Comparison of ENCODE assay signal across 13 cellular contexts in the genomic region with DNA sequence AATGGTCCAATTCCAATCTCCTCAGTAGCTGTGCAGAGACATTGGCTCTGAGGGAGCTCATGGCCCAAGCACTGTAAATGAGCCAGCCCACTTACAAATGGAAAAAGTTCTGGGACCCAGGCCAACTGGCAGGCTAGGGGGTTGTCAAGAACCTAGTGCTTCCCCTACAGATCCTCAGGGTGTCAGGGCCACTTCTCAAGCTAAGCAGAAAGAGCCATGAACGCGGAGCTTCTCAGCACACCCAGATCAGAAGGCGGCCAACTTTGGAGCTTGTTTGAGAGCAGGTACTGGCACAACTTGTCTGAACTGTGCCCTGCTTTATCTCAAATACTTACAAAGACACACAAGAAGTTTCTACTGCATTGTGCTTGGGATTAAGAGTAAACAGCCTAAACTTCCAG. TPM values are rescaled to one million over a fixed set of nuclear protein-coding genes. Genes with fewer than 3 reads are reported as not detected.
DNase-seq lines count a peak whose midpoint lies in the region; ATAC-seq and TF ChIP-seq lines count a peak whose summit lies in the region.
"Had no signal": no experiment of that assay in that cellular context is flagged by ENCODE, and none has a peak within 500 bp of the region (broad histone marks: within the 10 kb centered on the region; RNA-seq: fewer than 3 reads in every experiment).

No MANE protein-coding gene starts in this region.

- peaks cover 61% of the 10 kb centered on the region for H3K4me1 ChIP-seq in left ventricle myocardium inferior
- peaks cover 4% of the 10 kb centered on the region for H3K4me1 ChIP-seq in prostate gland (replicated peaks)
- H3K4me1 ChIP-seq in A673 (ENCODE audit: insufficient read depth, low read length, poor library complexity, severe bottlenecking): no peaks in the 10 kb centered on the region

- H3K27ac ChIP-seq in left ventricle myocardium inferior (replicated peaks) (peak overlapping the region; percentile 52), prostate gland (no peak overlapping the region), A673 (ENCODE audit: low read depth, low read length, poor library complexity, severe bottlenecking) (no peak overlapping the region)
- H3K27ac ChIP-seq: skin epidermis had no signal

- WGBS in prostate gland: 28% methylated on average over 3 of the region's 3 CpGs

- ATAC-seq in activated naive CD4-positive, alpha-beta T cell treated with anti-CD3 and anti-CD28 coated beads, Interleukin-2, amount 50 U/mL, for 72 hours: no peak
- ATAC-seq in GM21529 (IDR thresholded peaks at IDR 0.05; ENCODE audit: unreplicated experiment) (no peak), GM18870 (IDR thresholded peaks at IDR 0.05; ENCODE audit: unreplicated experiment) (no peak)

- peaks cover 0 to 6% of the 10 kb centered on the region in 2 donors for H3K36me3 Mint-ChIP-seq in activated naive CD4-positive, alpha-beta T cell treated with anti-CD3 and anti-CD28 coated beads, Interleukin-2, amount 50 U/mL, for 72 hours

- CTCF ChIA-PET in A673 (lab: Charles Lee): no interaction called here

- no peak overlapping the region for H3K4me3 ChIP-seq in astrocyte of the spinal cord (ENCODE audit: low read depth, low read length)
- no peak overlapping the region for H3K4me3 ChIP-seq in left ventricle myocardium inferior
- no peak overlapping the region for H3K4me3 ChIP-seq in prostate gland
- H3K4me3 ChIP-seq in A673 (ENCODE audit: low read depth, low read length, poor library complexity, severe bottlenecking): no peak overlapping the region
- H3K4me3 ChIP-seq: skin epidermis had no signal

- no TSS peak for BruUV-seq in A673 (replicated peaks; lab: Mats Ljungman, UMichigan)

- DNase-seq in G401 (ENCODE audit: low spot score) (peak; percentile 68), astrocyte of the spinal cord (ENCODE audit: low read depth, low spot score) (peak; percentile 84), left ventricle myocardium inferior (peak; percentile 87), prostate gland (ENCODE audit: low spot score) (peak; percentile 58), A673 (ENCODE audit: low spot score) (no peak)
- DNase-seq in activated naive CD4-positive, alpha-beta T cell treated with anti-CD3 and anti-CD28 coated beads, Interleukin-2, amount 50 U/mL, for 72 hours (ENCODE audit: low spot score in 2 of 2): no peak
- DNase-seq: immature natural killer cell, NCI-H524, T-helper 2 cell had no signal

- in situ Hi-C loops in G401 (cut with HindIII; ENCODE audit: low sequenced_read_pairs): no loop called here
- in situ Hi-C loops in astrocyte of the spinal cord (cut with HindIII; ENCODE audit: low sequenced_read_pairs): no loop called here

- no peaks in the 10 kb centered on the region for H3K27me3 ChIP-seq in left ventricle myocardium inferior (ENCODE audit: low read depth)
- H3K27me3 ChIP-seq in prostate gland (replicated peaks; ENCODE audit: insufficient read depth): no peaks in the 10 kb centered on the region
- no peaks in the 10 kb centered on the region for H3K27me3 ChIP-seq in A673 (replicated peaks; ENCODE audit: insufficient read depth, low read depth, low read length, poor library complexity)

- H3K36me3 ChIP-seq in left ventricle myocardium inferior: no peaks in the 10 kb centered on the region
- H3K36me3 ChIP-seq in prostate gland: no peaks in the 10 kb centered on the region
- H3K36me3 ChIP-seq in A673 (ENCODE audit: insufficient read depth, low read length, poor library complexity, severe bottlenecking): no peaks in the 10 kb centered on the region

- peaks cover 0 to 5% of the 10 kb centered on the region in 2 donors for H3K9me3 Mint-ChIP-seq in activated naive CD4-positive, alpha-beta T cell treated with anti-CD3 and anti-CD28 coated beads, Interleukin-2, amount 50 U/mL, for 72 hours
- H3K9me3 Mint-ChIP-seq: IgD-negative memory B cell, immature natural killer cell had no signal

- no peak for TF ChIP-seq CTCF in astrocyte of the spinal cord (IDR thresholded peaks at IDR 0.05; ENCODE audit: low read depth, low read length)
- TF ChIP-seq CTCF in left ventricle myocardium inferior (IDR thresholded peaks at IDR 0.05; ENCODE audit: borderline replicate concordance): no peak
- no peak for TF ChIP-seq CTCF in prostate gland (IDR thresholded peaks at IDR 0.05)
- TF ChIP-seq CTCF in A673 (conservative IDR thresholded peaks at IDR 0.05; ENCODE audit: low read depth, low read length): no peak

- POLR2A ChIA-PET in A673 (lab: Charles Lee; ENCODE audit: low non-redundant PET): no interaction called here

- H3K9me3 ChIP-seq in left ventricle myocardium inferior (replicated peaks): no peaks in the 10 kb centered on the region
- no peaks in the 10 kb centered on the region for H3K9me3 ChIP-seq in prostate gland
- no peaks in the 10 kb centered on the region for H3K9me3 ChIP-seq in A673 (ENCODE audit: low read depth, low read length, poor library complexity, severe bottlenecking)

- TF ChIP-seq POLR2A in prostate gland (IDR thresholded peaks at IDR 0.05): no peak

- intact Hi-C loops in left ventricle myocardium inferior (cut with micrococcal nuclease) (no loop called here), prostate gland (cut with DNase I) (loop anchor here (5.0 kb wide), 2 partner anchors 85 to 875 kb away; no protein-coding TSS in a partner anchor), A673 (cut with micrococcal nuclease; ENCODE audit: unreplicated experiment) (no loop called here)

- no peak overlapping the region for H3K27ac Mint-ChIP-seq in activated naive CD4-positive, alpha-beta T cell treated with anti-CD3 and anti-CD28 coated beads, Interleukin-2, amount 50 U/mL, for 72 hours

RNA-seq across cellular contexts. Expression of a gene that starts 17.5 kb away (rescaled TPM):
- total RNA-seq in G401 (2014; rRNA removed; shearing (Covaris generic)): 9.0 and 13.6 TPM in 2 replicates
- total RNA-seq in left ventricle myocardium inferior (8.5 TPM), prostate gland (10 to 100 TPM; 61.0 to 89.5 TPM), A673 (2021) (2.2 and 3.1 TPM in 2 replicates)
- under 1 TPM; 0.20 to 0.33 TPM for total RNA-seq in activated naive CD4-positive, alpha-beta T cell treated with anti-CD3 and anti-CD28 coated beads, Interleukin-2, amount 50 U/mL, for 72 hours

Comparison
In these comparisons a context has a peak if more than half of its experiments do, and no peak if none do; other contexts are left out.
1. DNase-seq: peak in G401 (single experiment), astrocyte of the spinal cord (single experiment), left ventricle myocardium inferior (single experiment) and prostate gland (single experiment); none in A673 (single experiment) and activated naive CD4-positive, alpha-beta T cell treated with anti-CD3 and anti-CD28 coated beads, Interleukin-2, amount 50 U/mL, for 72 hours (0 of 2).